In genomic region chr4:155342142-155342541, GRCh38 we compare ENCODE assay signal across 22 cellular contexts. TPM values are rescaled to one million over a fixed set of nuclear protein-coding genes. Genes with fewer than 3 reads are reported as not detected.
DNase-seq lines count a peak whose midpoint lies in the region; ATAC-seq and TF ChIP-seq lines count a peak whose summit lies in the region.
"Had no signal": no experiment of that assay in that cellular context is flagged by ENCODE, and none has a peak within 500 bp of the region (broad histone marks: within the 10 kb centered on the region; RNA-seq: fewer than 3 reads in every experiment).

No MANE protein-coding gene starts in this region.

- H3K4me3 ChIP-seq in Panc1 (ENCODE audit: low read depth in 2 of 2, low read length in 2 of 2) (no peak overlapping the region), mesenchymal stem cell (ENCODE audit: insufficient read depth in 1 of 2, low read depth in 1 of 2, low read length in 2 of 2) (no peak overlapping the region), vagina (no peak overlapping the region)
- H3K4me3 ChIP-seq: heart right ventricle, left lung, upper lobe of left lung had no signal

- H3K14ac ChIP-seq in mesenchymal stem cell (ENCODE audit: low read length in 2 of 2), result no peak overlapping the region

- H2AFZ ChIP-seq in mesenchymal stem cell (ENCODE audit: low read depth, low read length), result no peak overlapping the region

- H2BK120ac ChIP-seq in mesenchymal stem cell (ENCODE audit: low read depth, low read length), result no peak overlapping the region

- H3K4me1 Mint-ChIP-seq in mesothelial cell of epicardium, result no peaks in the 10 kb centered on the region
- H3K4me1 Mint-ChIP-seq: CD14-positive monocyte, natural killer cell had no signal

- H3K27ac ChIP-seq in Panc1 (ENCODE audit: low read length) (no peak overlapping the region), epithelial cell of prostate (no peak overlapping the region), mesenchymal stem cell (ENCODE audit: low read length, poor library complexity, severe bottlenecking) (no peak overlapping the region), vagina (no peak overlapping the region)
- H3K27ac ChIP-seq: heart right ventricle, left lung, upper lobe of left lung had no signal

- no peak overlapping the region for H3K23ac ChIP-seq in mesenchymal stem cell (ENCODE audit: low read length in 2 of 2)

- H3K79me1 ChIP-seq in mesenchymal stem cell (replicated peaks; ENCODE audit: low read length, poor library complexity, severe bottlenecking), result no peaks in the 10 kb centered on the region

- no peak overlapping the region for H3K4ac ChIP-seq in mesenchymal stem cell (ENCODE audit: low read depth in 1 of 2, low read length in 2 of 2)

- H3K4me1 ChIP-seq in Panc1 (ENCODE audit: control insufficient read depth, insufficient read depth, low read length) (no peaks in the 10 kb centered on the region), mesenchymal stem cell (ENCODE audit: control insufficient read depth, insufficient read depth, low read depth, low read length) (no peaks in the 10 kb centered on the region), vagina (no peaks in the 10 kb centered on the region)
- H3K4me1 ChIP-seq: heart right ventricle, left lung, upper lobe of left lung had no signal

- H3K9me3 ChIP-seq in Panc1 (ENCODE audit: control insufficient read depth, insufficient read depth, low read depth, low read length) (no peaks in the 10 kb centered on the region), mesenchymal stem cell (ENCODE audit: control insufficient read depth, low read length) (no peaks in the 10 kb centered on the region), vagina (no peaks in the 10 kb centered on the region)
- H3K9me3 ChIP-seq: heart right ventricle, upper lobe of left lung had no signal

- H4K8ac ChIP-seq in mesenchymal stem cell (ENCODE audit: low read length), result no peak overlapping the region

- H3K36me3 Mint-ChIP-seq in mesothelial cell of epicardium, result peaks cover 13% of the 10 kb centered on the region
- H3K36me3 Mint-ChIP-seq: CD14-positive monocyte, natural killer cell had no signal

- no peak overlapping the region for H3K4me2 ChIP-seq in mesenchymal stem cell (ENCODE audit: low read length, poor library complexity, severe bottlenecking)

- peak; percentile 41 for DNase-seq in EH (ENCODE audit: low read depth)
- peak; percentile 5 for DNase-seq in Panc1 (ENCODE audit: low read depth, low spot score)
- DNase-seq in epithelial cell of prostate (ENCODE audit: low read depth, low spot score), result peak; percentile 27
- DNase-seq in mesenchymal stem cell, result peak; percentile 11
- DNase-seq in vagina (ENCODE audit: extremely low spot score in 2 of 2), result no peak
- no peak for DNase-seq in mesothelial cell of epicardium (ENCODE audit: low spot score in 2 of 2, unreplicated experiment in 2 of 2)
- no peak for DNase-seq in NCI-H1105 (lab: John Stamatoyannopoulos, UW)
- DNase-seq: activated CD4-positive, alpha-beta T cell treated with anti-CD3 and anti-CD28 coated beads, Interleukin-2, amount 50 U/mL, for 1 hour; activated T-cell treated with anti-CD3 and anti-CD28 coated beads, Interleukin-2, amount 50 U/mL, for 72 hours; anterior cingulate cortex; heart right ventricle; KBM-7; left lung; natural killer cell; NCI-H1694; NCI-H526; retina; stimulated activated CD4-positive, alpha-beta T cell treated with anti-CD3 and anti-CD28 coated beads, Interleukin-2, amount 100 ng/mL, for 48 hours; T-helper 9 cell; upper lobe of left lung had no signal

- H3K9ac ChIP-seq in mesenchymal stem cell (ENCODE audit: low read length), result no peak overlapping the region

- peaks cover 11% of the 10 kb centered on the region for H3K9me3 Mint-ChIP-seq in mesothelial cell of epicardium
- H3K9me3 Mint-ChIP-seq: natural killer cell had no signal

- no peak for ATAC-seq in Panc1
- ATAC-seq in HG03159 (IDR thresholded peaks at IDR 0.05; ENCODE audit: unreplicated experiment), result no peak
- ATAC-seq: heart right ventricle, left lung, natural killer cell had no signal

- no peak overlapping the region for H4K91ac ChIP-seq in mesenchymal stem cell (ENCODE audit: low read length)

- no peaks in the 10 kb centered on the region for H3K27me3 Mint-ChIP-seq in mesothelial cell of epicardium (ENCODE audit: low read depth)

- TF ChIP-seq POLR2A in vagina (IDR thresholded peaks at IDR 0.05), result no peak

- H3K27me3 ChIP-seq in Panc1 (ENCODE audit: control insufficient read depth, insufficient read depth, low read length) (no peaks in the 10 kb centered on the region), mesenchymal stem cell (ENCODE audit: control insufficient read depth in 1 of 2, insufficient read depth in 1 of 2, low read length in 2 of 2) (no peaks in the 10 kb centered on the region), vagina (no peaks in the 10 kb centered on the region)
- H3K27me3 ChIP-seq: left lung, upper lobe of left lung had no signal

- no peak overlapping the region for H2BK12ac ChIP-seq in mesenchymal stem cell (ENCODE audit: low read length in 2 of 2)

- H3K27ac Mint-ChIP-seq in mesothelial cell of epicardium, result no peak overlapping the region
- H3K27ac Mint-ChIP-seq: activated T-cell treated with anti-CD3 and anti-CD28 coated beads, Interleukin-2, amount 50 U/mL, for 72 hours; CD14-positive monocyte; natural killer cell had no signal

- H3K36me3 ChIP-seq in Panc1 (ENCODE audit: control insufficient read depth, insufficient read depth, low read length) (no peaks in the 10 kb centered on the region), mesenchymal stem cell (ENCODE audit: control insufficient read depth in 1 of 2, insufficient read depth in 2 of 2, low read depth in 1 of 2, low read length in 2 of 2) (peaks cover 0 to 21% of the 10 kb centered on the region in 2 experiments), vagina (no peaks in the 10 kb centered on the region)
- H3K36me3 ChIP-seq: left lung, upper lobe of left lung had no signal

- no peak overlapping the region for H3K18ac ChIP-seq in mesenchymal stem cell (ENCODE audit: low read depth in 1 of 2, low read length in 2 of 2)

- WGBS in mesenchymal stem cell, result no CpG with 5 or more reads among the region's 1 CpG

- no peak for TF ChIP-seq CTCF in Panc1 (IDR thresholded peaks at IDR 0.05)
- TF ChIP-seq CTCF in vagina (IDR thresholded peaks at IDR 0.05), result no peak
- no peak for TF ChIP-seq CTCF in mesothelial cell of epicardium (IDR thresholded peaks at IDR 0.05; ENCODE audit: unreplicated experiment)

- intact Hi-C loops in Panc1 (cut with micrococcal nuclease; ENCODE audit: unreplicated experiment) (no loop called here), vagina (cut with DNase I) (no loop called here)

- H2BK5ac ChIP-seq in mesenchymal stem cell (ENCODE audit: low read depth, low read length, poor library complexity, severe bottlenecking), result no peak overlapping the region

- no peak overlapping the region for H2AK5ac ChIP-seq in mesenchymal stem cell (ENCODE audit: low read length, severe bottlenecking)

- POLR2A ChIA-PET in Panc1 (lab: Charles Lee), result no interaction called here

- no peak overlapping the region for H3K4me3 Mint-ChIP-seq in mesothelial cell of epicardium
- H3K4me3 Mint-ChIP-seq: activated T-cell treated with anti-CD3 and anti-CD28 coated beads, Interleukin-2, amount 50 U/mL, for 72 hours; CD14-positive monocyte; natural killer cell had no signal

- in situ Hi-C loops in Panc1 (cut with HindIII; ENCODE audit: low pct_unique_long_range_greater_than_20kb, low sequenced_read_pairs), result no loop called here

- CTCF ChIA-PET in Panc1 (lab: Charles Lee), result no interaction called here

- BruUV-seq in Panc1 (replicated peaks; lab: Mats Ljungman, UMichigan), result no TSS peak

- no peak overlapping the region for H2BK15ac ChIP-seq in mesenchymal stem cell (ENCODE audit: low read depth, poor library complexity, severe bottlenecking)

RNA-seq across cellular contexts. Expression of gene MAP9, which starts 34.6 kb away (rescaled TPM):
- total RNA-seq in Panc1 (2021; ENCODE audit: unreplicated experiment) (9.8 TPM), vagina (3.4 TPM), mesothelial cell of epicardium (20.6 to 22.4 TPM (median 21.2 TPM) in 3 replicates)
- polyA plus RNA-seq in Panc1 (2012; ENCODE audit: insufficient read length), result 4.1 TPM
- 20.8 TPM for polyA plus RNA-seq in mesenchymal stem cell (2013, experiment 1 of 2)
- polyA plus RNA-seq in mesenchymal stem cell (2013, experiment 2 of 2), result 19.5 TPM
- polyA plus RNA-seq: CD14-positive monocyte had no signal

Comparison
In these comparisons a context has a peak if more than half of its experiments do, and no peak if none do; other contexts are left out.
1. DNase-seq: peak in EH (single experiment), Panc1 (single experiment), epithelial cell of prostate (single experiment) and mesenchymal stem cell (single experiment); none in vagina (0 of 2), mesothelial cell of epicardium (0 of 2) and NCI-H1105 (single experiment).